ENCODE assay signal across 16 cellular contexts in the genomic region with DNA sequence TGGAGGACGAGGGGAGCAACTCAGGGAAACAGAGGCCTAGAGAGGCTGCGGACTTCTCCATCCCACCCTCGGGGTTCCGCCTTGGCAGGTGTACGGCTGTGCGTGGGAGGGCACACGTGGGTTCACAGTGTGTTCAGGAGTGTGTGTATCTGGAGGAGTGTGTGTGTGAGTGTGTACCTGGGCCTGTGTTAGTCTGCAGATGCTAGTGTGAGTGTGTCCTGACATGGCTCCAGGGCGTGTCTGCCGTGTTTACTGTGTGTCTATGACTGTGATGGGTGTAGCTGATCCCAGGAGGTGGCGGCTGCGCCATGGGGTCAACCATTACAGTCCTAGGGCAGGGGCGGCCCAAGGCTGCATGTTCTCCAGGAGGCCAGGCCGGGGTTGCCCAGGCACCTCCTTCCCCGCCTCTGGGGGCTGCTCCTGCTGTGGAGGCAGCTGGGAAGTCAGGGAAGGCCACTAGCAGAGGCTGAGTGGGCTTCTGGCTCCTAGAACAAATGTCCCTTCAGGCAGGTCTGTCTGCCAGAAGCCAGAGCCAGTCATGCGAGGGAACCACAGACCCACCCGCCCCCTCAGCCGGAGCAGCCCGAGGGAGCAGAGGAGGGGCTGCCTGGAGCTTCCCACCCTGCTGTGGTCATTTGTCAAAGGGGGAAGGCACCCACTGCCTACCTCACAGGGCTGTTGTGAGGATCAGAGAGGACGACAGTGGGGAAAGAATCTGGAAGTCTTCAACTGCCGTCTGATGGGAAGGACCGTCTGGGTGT.
DNase-seq lines count a peak whose midpoint lies in the region; ATAC-seq and TF ChIP-seq lines count a peak whose summit lies in the region.
"Had no signal": no experiment of that assay in that cellular context is flagged by ENCODE, and none has a peak within 500 bp of the region (broad histone marks: within the 10 kb centered on the region; RNA-seq: fewer than 3 reads in every experiment).

No MANE protein-coding gene starts in this region.

- DNase-seq in WERI-Rb-1 (no peak), islet precursor cell (peak; percentile 98), retina (peak; percentile 81), DMS153 (lab: John Stamatoyannopoulos, UW) (no peak), DMS153 treated with DMSO at 0.1 percent for 48 hours (lab: John Stamatoyannopoulos, UW; ENCODE audit: unreplicated experiment) (no peak)
- no peak for DNase-seq in NK-92 treated with Interleukin-12 subunit alpha and Interleukin-12 subunit beta, amount 100 ng/mL, for 24 hours (lab: John Stamatoyannopoulos, UW)
- DNase-seq: activated CD4-positive, alpha-beta memory T cell treated with anti-CD3 and anti-CD28 coated beads, Interleukin-2, amount 10 ng/mL, durations not matched to agents 7 days and 5 days; cortex of kidney; hypothalamus; NCI-H1048; NCI-H82; SHP77 treated with DMSO at 0.1 percent for 48 hours; stimulated activated CD4-positive, alpha-beta T cell treated with anti-CD3 and anti-CD28 coated beads, Interleukin-2, amount 100 ng/mL, for 24 hours; uterus had no signal

- H3K9me3 ChIP-seq in HUES6 (ENCODE audit: control insufficient read depth, insufficient read depth, low read depth, low read length) (no peaks in the 10 kb centered on the region), WERI-Rb-1 (ENCODE audit: severe bottlenecking) (no peaks in the 10 kb centered on the region)
- H3K9me3 ChIP-seq: uterus had no signal

- H3K36me3 ChIP-seq in HUES6 (ENCODE audit: control insufficient read depth, insufficient read depth, low read length) (no peaks in the 10 kb centered on the region), WERI-Rb-1 (peaks cover 47% of the 10 kb centered on the region)
- H3K36me3 ChIP-seq: uterus had no signal

- peaks cover 36% of the 10 kb centered on the region; the same call in 1 of the 2 replicates for H3K4me1 ChIP-seq in HUES6 (ENCODE audit: control insufficient read depth, insufficient read depth, low read length)

- H3K4me3 ChIP-seq in HUES6 (ENCODE audit: low read depth, low read length): no peak overlapping the region
- no peak overlapping the region for H3K4me3 ChIP-seq in WERI-Rb-1 (ENCODE audit: low read depth, low read length)
- H3K4me3 ChIP-seq: uterus had no signal

- no peak for TF ChIP-seq CTCF in WERI-Rb-1 (IDR thresholded peaks at IDR 0.05; ENCODE audit: low read depth, low read length)

- peak overlapping the region; percentile 45 for H3K9ac ChIP-seq in HUES6 (ENCODE audit: low read length)

- H3K27me3 ChIP-seq in HUES6 (ENCODE audit: control insufficient read depth, insufficient read depth, low read length) (peaks cover 22% of the 10 kb centered on the region), WERI-Rb-1 (ENCODE audit: insufficient read depth, low read depth, severe bottlenecking) (no peaks in the 10 kb centered on the region)
- H3K27me3 ChIP-seq: uterus had no signal

- H3K27ac ChIP-seq in HUES6 (ENCODE audit: low read depth, low read length) (no peak overlapping the region), WERI-Rb-1 (peak overlapping the region; percentile 85)

- ATAC-seq in HG03520 (IDR thresholded peaks at IDR 0.05; ENCODE audit: unreplicated experiment): no peak

Comparison
In these comparisons a context has a peak if more than half of its experiments do, and no peak if none do; other contexts are left out.
1. DNase-seq: peak in islet precursor cell (single experiment) and retina (single experiment); none in WERI-Rb-1 (single experiment), DMS153 (single experiment), DMS153 treated with DMSO at 0.1 percent for 48 hours (single experiment) and NK-92 treated with Interleukin-12 subunit alpha and Interleukin-12 subunit beta, amount 100 ng/mL, for 24 hours (single experiment).